In genomic region chr9:32426278-32426939, GRCh38 we compare ENCODE assay signal across 10 cellular contexts. TPM values are rescaled to one million over a fixed set of nuclear protein-coding genes. Genes with fewer than 3 reads are reported as not detected.
A peak's percentile ranks its signal among the peaks of the same experiment; 100 is the strongest.
DNase-seq lines count a peak whose midpoint lies in the region; ATAC-seq and TF ChIP-seq lines count a peak whose summit lies in the region.
"Had no signal": no experiment of that assay in that cellular context is flagged by ENCODE, and none has a peak within 500 bp of the region (broad histone marks: within the 10 kb centered on the region; RNA-seq: fewer than 3 reads in every experiment).

No MANE protein-coding gene starts in this region.

- peak overlapping the region in 4 of 5 experiments; percentile 11 to 94 (median 39) for H3K27ac Mint-ChIP-seq in brain
- H3K27ac Mint-ChIP-seq in CD8-positive, alpha-beta memory T cell: peak overlapping the region in 3 of 8 donors; percentile 48 to 66 (median 52)

- H3K4me3 ChIP-seq in CD8-positive, alpha-beta memory T cell (ENCODE audit: low read length): no peak overlapping the region
- H3K4me3 ChIP-seq in SJCRH30: no peak overlapping the region

- DNase-seq in Caki2 (ENCODE audit: low read depth) (peak; percentile 63), midbrain (lab: John Stamatoyannopoulos, UW) (peak; percentile 51), SJCRH30 (no peak), GDM1 (lab: John Stamatoyannopoulos, UW) (no peak)
- DNase-seq in CD8-positive, alpha-beta memory T cell: no peak
- DNase-seq: activated gamma-delta T cell, islet precursor cell had no signal

- no peaks in the 10 kb centered on the region for H3K9me3 ChIP-seq in CD8-positive, alpha-beta memory T cell (ENCODE audit: low read length)
- H3K9me3 ChIP-seq in SJCRH30 (replicated peaks): no peaks in the 10 kb centered on the region

- H3K27me3 Mint-ChIP-seq in brain: no peaks in the 10 kb centered on the region
- no peaks in the 10 kb centered on the region for H3K27me3 Mint-ChIP-seq in CD8-positive, alpha-beta memory T cell

- ATAC-seq in HG03139 (IDR thresholded peaks at IDR 0.05; ENCODE audit: unreplicated experiment): peak; percentile 66
- ATAC-seq in GM18502 (IDR thresholded peaks at IDR 0.05; ENCODE audit: poor library complexity, unreplicated experiment): no peak

- H3K27me3 ChIP-seq in CD8-positive, alpha-beta memory T cell (ENCODE audit: insufficient read depth, low read length, poor library complexity, severe bottlenecking): no peaks in the 10 kb centered on the region
- H3K27me3 ChIP-seq in SJCRH30: no peaks in the 10 kb centered on the region

- H3K36me3 Mint-ChIP-seq in brain: peaks cover 50% of the 10 kb centered on the region
- H3K36me3 Mint-ChIP-seq in CD8-positive, alpha-beta memory T cell: peaks cover 4 to 62% (median 15%) of the 10 kb centered on the region in 3 donors

- no peak for TF ChIP-seq CTCF in brain (conservative IDR thresholded peaks at IDR 0.05)

- POLR2A ChIA-PET in CD8-positive, alpha-beta memory T cell (lab: Charles Lee): no interaction called here

- CTCF ChIA-PET in CD8-positive, alpha-beta memory T cell (lab: Charles Lee): interaction anchor here (0.9 to 1.8 kb wide), 4 partner anchors 10 to 48 kb away, joined by 3 to 8 read pairs (median 4); no protein-coding TSS in a partner anchor

- no peaks in the 10 kb centered on the region for H3K4me1 ChIP-seq in CD8-positive, alpha-beta memory T cell (ENCODE audit: insufficient read depth, low read length)
- H3K4me1 ChIP-seq in SJCRH30: no peaks in the 10 kb centered on the region

- H3K27ac ChIP-seq in CD8-positive, alpha-beta memory T cell (ENCODE audit: low read depth, low read length): no peak overlapping the region
- no peak overlapping the region for H3K27ac ChIP-seq in SJCRH30

- in situ Hi-C loops in Caki2 (cut with HindIII; ENCODE audit: low pct_unique_long_range_greater_than_20kb, low sequenced_read_pairs): no loop called here

- H3K4me3 Mint-ChIP-seq in brain: no peak overlapping the region
- H3K4me3 Mint-ChIP-seq in CD8-positive, alpha-beta memory T cell: no peak overlapping the region

- peaks cover 3% of the 10 kb centered on the region for H3K36me3 ChIP-seq in CD8-positive, alpha-beta memory T cell (ENCODE audit: insufficient read depth, low read length)
- peaks cover 13% of the 10 kb centered on the region; the same call in 1 of the 2 replicates for H3K36me3 ChIP-seq in SJCRH30

- H3K4me1 Mint-ChIP-seq in brain: no peaks in the 10 kb centered on the region
- no peaks in the 10 kb centered on the region for H3K4me1 Mint-ChIP-seq in CD8-positive, alpha-beta memory T cell

- H3K9me3 Mint-ChIP-seq in brain: no peaks in the 10 kb centered on the region
- H3K9me3 Mint-ChIP-seq in CD8-positive, alpha-beta memory T cell: no peaks in the 10 kb centered on the region

RNA-seq across cellular contexts. Expression of gene ACO1, which starts 42.0 kb away (rescaled TPM):
- 35.6 and 36.2 TPM in 2 replicates for total RNA-seq in Caki2 (2014; rRNA removed; shearing (Covaris generic); ENCODE audit: low replicate concordance)
- polyA plus RNA-seq in brain (ENCODE audit: insufficient read depth, low read depth, low replicate concordance): 23.3 TPM
- total RNA-seq in CD8-positive, alpha-beta memory T cell: 10 to 100 TPM; 13.5 to 13.6 TPM
- 11.0 TPM for polyA plus RNA-seq in CD8-positive, alpha-beta memory T cell
- 50.2 and 51.4 TPM in 2 replicates for total RNA-seq in SJCRH30 (2014; rRNA removed; shearing (Covaris generic))

Comparison
In these comparisons a context has a peak if more than half of its experiments do, and no peak if none do; other contexts are left out.
1. DNase-seq: peak in Caki2 (single experiment) and midbrain (single experiment); none in CD8-positive, alpha-beta memory T cell (0 of 5), SJCRH30 (0 of 2) and GDM1 (single experiment).